In the genomic region with DNA sequence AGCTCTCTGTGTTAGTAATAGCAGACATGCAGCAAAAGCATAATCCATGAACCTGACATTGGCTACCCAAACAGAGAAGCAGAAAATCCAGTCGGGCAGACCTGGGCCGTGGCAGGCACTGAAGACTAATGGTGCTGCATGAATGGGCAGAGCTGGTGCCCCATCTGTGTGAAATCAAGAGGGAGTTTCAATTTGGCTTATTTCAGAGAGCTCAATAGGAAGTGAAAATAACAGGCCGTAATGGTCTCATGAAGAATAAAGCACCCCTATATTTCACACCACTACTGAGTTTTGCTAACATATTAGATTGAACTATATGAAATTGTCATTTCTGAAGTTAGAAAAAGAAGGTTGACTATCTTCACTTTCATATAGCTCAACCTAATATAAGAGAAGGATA, we compare ENCODE assay signal across 10 cellular contexts.
DNase-seq lines count a peak whose midpoint lies in the region; ATAC-seq and TF ChIP-seq lines count a peak whose summit lies in the region.
"Had no signal": no experiment of that assay in that cellular context is flagged by ENCODE, and none has a peak within 500 bp of the region (broad histone marks: within the 10 kb centered on the region; RNA-seq: fewer than 3 reads in every experiment).

No MANE protein-coding gene starts in this region.

- H3K9me3 ChIP-seq in psoas muscle, result no peaks in the 10 kb centered on the region
- no peaks in the 10 kb centered on the region for H3K9me3 ChIP-seq in esophagus squamous epithelium
- H3K9me3 ChIP-seq: BE2C had no signal

- no peak overlapping the region for H3K27ac ChIP-seq in psoas muscle
- no peak overlapping the region for H3K27ac ChIP-seq in esophagus squamous epithelium

- WGBS in psoas muscle, 3 donors, result 82 to 87% (median 83%) methylated on average over 3 of the region's 3 CpGs
- WGBS in esophagus squamous epithelium, 2 donors, result 60 to 68% methylated on average over 3 of the region's 3 CpGs

- DNase-seq in GM12864 (ENCODE audit: low read depth) (peak; percentile 81), RPMI8226 (peak; percentile 43), psoas muscle (no peak), GF-D8 (lab: John Stamatoyannopoulos, UW) (no peak), esophagus squamous epithelium (lab: John Stamatoyannopoulos, UW) (no peak), cerebellum (ENCODE audit: low spot score) (no peak)
- DNase-seq: BE2C, HFFc6 had no signal

- ATAC-seq in GM19463 (IDR thresholded peaks at IDR 0.05; ENCODE audit: unreplicated experiment) (peak; percentile 98), HG03060 (IDR thresholded peaks at IDR 0.05; ENCODE audit: low read depth, unreplicated experiment) (peak; percentile 86), psoas muscle (no peak)

- no peak for TF ChIP-seq POLR2A in esophagus squamous epithelium (IDR thresholded peaks at IDR 0.05)

- peaks cover 0 to 2% (median 0%) of the 10 kb centered on the region in 3 donors for H3K27me3 ChIP-seq in psoas muscle (ENCODE audit: insufficient read depth in 3 of 3, low read length in 2 of 3)
- no peaks in the 10 kb centered on the region for H3K27me3 ChIP-seq in esophagus squamous epithelium
- H3K27me3 ChIP-seq: BE2C had no signal

- intact Hi-C loops in psoas muscle (cut with DNase I), result no loop called here
- intact Hi-C loops in esophagus squamous epithelium (cut with DNase I), result no loop called here

- H3K36me3 ChIP-seq in psoas muscle (ENCODE audit: insufficient read depth in 1 of 2, low read depth in 1 of 2), result no peaks in the 10 kb centered on the region
- H3K36me3 ChIP-seq in esophagus squamous epithelium, result no peaks in the 10 kb centered on the region
- H3K36me3 ChIP-seq: BE2C had no signal

- H3K4me1 ChIP-seq in psoas muscle (no peaks in the 10 kb centered on the region), esophagus squamous epithelium (no peaks in the 10 kb centered on the region)

- TF ChIP-seq CTCF in GM12864 (IDR thresholded peaks at IDR 0.05; ENCODE audit: low read depth, low read length, missing control alignments), result no peak
- TF ChIP-seq CTCF in psoas muscle (IDR thresholded peaks at IDR 0.05), result no peak
- no peak for TF ChIP-seq CTCF in esophagus squamous epithelium (IDR thresholded peaks at IDR 0.05)

- H3K4me3 ChIP-seq in GM12864 (ENCODE audit: low read depth, low read length), result no peak overlapping the region
- H3K4me3 ChIP-seq in psoas muscle, result no peak overlapping the region
- H3K4me3 ChIP-seq in esophagus squamous epithelium, result no peak overlapping the region

Comparison
In these comparisons a context has a peak if more than half of its experiments do, and no peak if none do; other contexts are left out.
1. DNase-seq: peak in GM12864 (single experiment) and RPMI8226 (single experiment); none in psoas muscle (0 of 2), GF-D8 (single experiment), esophagus squamous epithelium (single experiment) and cerebellum (single experiment).
2. ATAC-seq: peak in GM19463 (single experiment) and HG03060 (single experiment); none in psoas muscle (0 of 4).